In the genomic region with DNA sequence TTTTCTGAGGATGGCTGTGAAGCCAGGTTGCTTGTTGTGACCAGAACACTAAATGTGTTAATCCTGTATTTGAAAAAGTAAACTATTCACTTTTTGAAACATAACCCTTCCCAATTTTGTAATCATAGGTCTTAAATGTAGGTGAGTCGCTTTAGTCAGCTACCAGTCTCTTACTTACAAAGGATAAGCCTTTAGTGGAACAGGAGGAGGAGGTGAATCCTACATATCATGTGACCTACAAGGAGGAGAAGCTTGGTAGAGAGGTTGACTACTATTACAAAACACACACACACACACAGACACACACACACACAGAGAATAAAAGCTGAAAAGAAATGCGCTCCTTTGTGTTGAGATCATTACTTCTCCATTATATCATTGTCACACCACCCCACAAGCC, we compare ENCODE assay signal across 19 cellular contexts.
"Had no signal": no experiment of that assay in that cellular context is flagged by ENCODE, and none has a peak within 500 bp of the region (broad histone marks: within the 10 kb centered on the region; RNA-seq: fewer than 3 reads in every experiment).

No MANE protein-coding gene starts in this region.

- H3K36me3 ChIP-seq: esophagus muscularis mucosa, left ventricle myocardium inferior, ovary had no signal

- H3K4me3 ChIP-seq: esophagus muscularis mucosa, left ventricle myocardium inferior, ovary had no signal

- H3K27me3 ChIP-seq: esophagus muscularis mucosa, ovary had no signal

- H3K9me3 Mint-ChIP-seq: activated naive CD4-positive, alpha-beta T cell treated with anti-CD3 and anti-CD28 coated beads, Interleukin-2, amount 50 U/mL, for 72 hours; activated T-cell treated with anti-CD3 and anti-CD28 coated beads, Interleukin-2, amount 50 U/mL, for 24 hours; brain; endodermal cell; nephron progenitor cell had no signal

- DNase-seq: activated CD4-positive, CD25-positive, alpha-beta regulatory T cell; activated effector memory CD4-positive, alpha-beta T cell treated with anti-CD3 and anti-CD28 coated beads, Interleukin-2, amount 50 U/mL, for 16 hours; activated T-cell treated with anti-CD3 and anti-CD28 coated beads, Interleukin-2, amount 50 U/mL, for 24 hours; amygdala; cerebellar nuclear complex; dermis blood vessel endothelial cell; endodermal cell; foreskin fibroblast; left ventricle myocardium inferior; mesenchymal stem cell; nephron progenitor cell; ovary; stimulated activated CD4-positive, alpha-beta T cell treated with anti-CD3 and anti-CD28 coated beads, Interleukin-2, amount 100 ng/mL, for 48 hours; stimulated activated naive CD4-positive, alpha-beta T cell treated with Interleukin-2 at 50 U/mL for 16 hours; T-helper 2 cell had no signal

- H3K36me3 Mint-ChIP-seq: activated naive CD4-positive, alpha-beta T cell treated with anti-CD3 and anti-CD28 coated beads, Interleukin-2, amount 50 U/mL, for 72 hours; brain; type B pancreatic cell had no signal

- H3K4me1 Mint-ChIP-seq: brain, nephron progenitor cell had no signal

- H3K27ac Mint-ChIP-seq: activated naive CD4-positive, alpha-beta T cell treated with anti-CD3 and anti-CD28 coated beads, Interleukin-2, amount 50 U/mL, for 72 hours; activated T-cell treated with anti-CD3 and anti-CD28 coated beads, Interleukin-2, amount 50 U/mL, for 24 hours; brain; endodermal cell; nephron progenitor cell; type B pancreatic cell had no signal

- H3K4me1 ChIP-seq: esophagus muscularis mucosa, left ventricle myocardium inferior had no signal

- H3K27me3 Mint-ChIP-seq: activated T-cell treated with anti-CD3 and anti-CD28 coated beads, Interleukin-2, amount 50 U/mL, for 24 hours; type B pancreatic cell had no signal

- H3K4me3 Mint-ChIP-seq: activated T-cell treated with anti-CD3 and anti-CD28 coated beads, Interleukin-2, amount 50 U/mL, for 24 hours; brain; endodermal cell; nephron progenitor cell; type B pancreatic cell had no signal

- ATAC-seq: activated naive CD4-positive, alpha-beta T cell treated with anti-CD3 and anti-CD28 coated beads, Interleukin-2, amount 50 U/mL, for 72 hours had no signal

- H3K27ac ChIP-seq: esophagus muscularis mucosa, left ventricle myocardium inferior, ovary had no signal

- H3K9me3 ChIP-seq: esophagus muscularis mucosa, left ventricle myocardium inferior, ovary had no signal
